10 cellular contexts compared by ENCODE assay signal in genomic region chr19:21143428-21143827, GRCh38. TPM values are rescaled to one million over a fixed set of nuclear protein-coding genes. Genes with fewer than 3 reads are reported as not detected.
A peak's percentile ranks its signal among the peaks of the same experiment; 100 is the strongest.
DNase-seq lines count a peak whose midpoint lies in the region; ATAC-seq and TF ChIP-seq lines count a peak whose summit lies in the region.
"Had no signal": no experiment of that assay in that cellular context is flagged by ENCODE, and none has a peak within 500 bp of the region (broad histone marks: within the 10 kb centered on the region; RNA-seq: fewer than 3 reads in every experiment).

No MANE protein-coding gene starts in this region.

- peak overlapping the region; percentile 46 for H3K4me3 Mint-ChIP-seq in activated naive CD4-positive, alpha-beta T cell treated with anti-CD3 and anti-CD28 coated beads, Interleukin-2, amount 10 ng/mL, durations not matched to agents 7 days and 5 days
- peak overlapping the region; percentile 60 for H3K4me3 Mint-ChIP-seq in activated CD8-positive, alpha-beta T cell treated with anti-CD3 and anti-CD28 coated beads, Interleukin-2, amount 10 ng/mL, durations not matched to agents 7 days and 5 days
- peak overlapping the region; percentile 55 to 99 for H3K4me3 Mint-ChIP-seq in stimulated activated naive B cell treated with anti-CD40 and anti-IgM and Interleukin-4, amounts not matched to agents 10 μg/mL and 1 μg/mL and 100 μg/mL, for 72 hours

- DNase-seq in activated naive CD4-positive, alpha-beta T cell treated with anti-CD3 and anti-CD28 coated beads, Interleukin-2, amount 10 ng/mL, durations not matched to agents 7 days and 5 days: no peak
- no peak for DNase-seq in activated naive CD4-positive, alpha-beta T cell treated with anti-CD3 and anti-CD28 coated beads, Interleukin-2, amount 50 U/mL, for 72 hours (ENCODE audit: low spot score in 2 of 2)
- DNase-seq in activated CD8-positive, alpha-beta T cell treated with anti-CD3 and anti-CD28 coated beads, Interleukin-2, amount 10 ng/mL, durations not matched to agents 7 days and 5 days: no peak
- no peak for DNase-seq in stimulated activated naive B cell treated with anti-CD40 and anti-IgM and Interleukin-4, amounts not matched to agents 10 μg/mL and 1 μg/mL and 100 μg/mL, for 72 hours
- DNase-seq in Peyer's patch: no peak
- DNase-seq: effector memory CD4-positive, alpha-beta T cell; NCI-H1930 had no signal

- H3K36me3 Mint-ChIP-seq in activated naive CD4-positive, alpha-beta T cell treated with anti-CD3 and anti-CD28 coated beads, Interleukin-2, amount 10 ng/mL, durations not matched to agents 7 days and 5 days: peaks cover 61% of the 10 kb centered on the region
- H3K36me3 Mint-ChIP-seq in activated naive CD4-positive, alpha-beta T cell treated with anti-CD3 and anti-CD28 coated beads, Interleukin-2, amount 50 U/mL, for 72 hours: peaks cover 21 to 68% of the 10 kb centered on the region in 2 donors
- peaks cover 65% of the 10 kb centered on the region for H3K36me3 Mint-ChIP-seq in activated CD8-positive, alpha-beta T cell treated with anti-CD3 and anti-CD28 coated beads, Interleukin-2, amount 10 ng/mL, durations not matched to agents 7 days and 5 days (ENCODE audit: low read depth)
- peaks cover 41 to 43% of the 10 kb centered on the region in 2 donors for H3K36me3 Mint-ChIP-seq in stimulated activated naive B cell treated with anti-CD40 and anti-IgM and Interleukin-4, amounts not matched to agents 10 μg/mL and 1 μg/mL and 100 μg/mL, for 72 hours

- POLR2A ChIA-PET in activated CD8-positive, alpha-beta T cell treated with anti-CD3 and anti-CD28 coated beads, Interleukin-2, amount 10 ng/mL, durations not matched to agents 7 days and 5 days (lab: Charles Lee): interaction anchor here (0.7 to 2.7 kb wide), 4 partner anchors 123 to 578 kb away, joined by 4 to 17 read pairs (median 4); partner anchors contain the start of genes ZNF430, ZNF737 and ZNF85

- peaks cover 24% of the 10 kb centered on the region for H3K9me3 ChIP-seq in iPS-20b (ENCODE audit: insufficient read depth, low read depth, low read length)
- no peaks in the 10 kb centered on the region for H3K9me3 ChIP-seq in Peyer's patch

- peaks cover 54% of the 10 kb centered on the region for H3K36me3 ChIP-seq in iPS-20b (ENCODE audit: insufficient read depth, low read depth, low read length)
- peaks cover 0 to 35% (median 0%) of the 10 kb centered on the region in 3 donors for H3K36me3 ChIP-seq in Peyer's patch

- no peak for ATAC-seq in activated naive CD4-positive, alpha-beta T cell treated with anti-CD3 and anti-CD28 coated beads, Interleukin-2, amount 50 U/mL, for 72 hours
- ATAC-seq in activated CD8-positive, alpha-beta T cell treated with anti-CD3 and anti-CD28 coated beads, Interleukin-2, amount 10 ng/mL, durations not matched to agents 7 days and 5 days: no peak
- no peak for ATAC-seq in stimulated activated naive B cell treated with anti-CD40 and anti-IgM and Interleukin-4, amounts not matched to agents 10 μg/mL and 1 μg/mL and 100 μg/mL, for 72 hours (replicated peaks)
- no peak for ATAC-seq in GM21786 (IDR thresholded peaks at IDR 0.05; ENCODE audit: unreplicated experiment)
- ATAC-seq in GM21390 (IDR thresholded peaks at IDR 0.05; ENCODE audit: unreplicated experiment): no peak

- TF ChIP-seq CTCF in Peyer's patch (IDR thresholded peaks at IDR 0.05): no peak

- no peaks in the 10 kb centered on the region for H3K27me3 Mint-ChIP-seq in activated naive CD4-positive, alpha-beta T cell treated with anti-CD3 and anti-CD28 coated beads, Interleukin-2, amount 10 ng/mL, durations not matched to agents 7 days and 5 days
- H3K27me3 Mint-ChIP-seq in activated CD8-positive, alpha-beta T cell treated with anti-CD3 and anti-CD28 coated beads, Interleukin-2, amount 10 ng/mL, durations not matched to agents 7 days and 5 days (ENCODE audit: low read depth): no peaks in the 10 kb centered on the region
- H3K27me3 Mint-ChIP-seq in stimulated activated naive B cell treated with anti-CD40 and anti-IgM and Interleukin-4, amounts not matched to agents 10 μg/mL and 1 μg/mL and 100 μg/mL, for 72 hours: no peaks in the 10 kb centered on the region

- H3K27ac ChIP-seq in iPS-20b (ENCODE audit: low read length): no peak overlapping the region
- no peak overlapping the region for H3K27ac ChIP-seq in Peyer's patch

- H3K27ac Mint-ChIP-seq in activated naive CD4-positive, alpha-beta T cell treated with anti-CD3 and anti-CD28 coated beads, Interleukin-2, amount 10 ng/mL, durations not matched to agents 7 days and 5 days: no peak overlapping the region
- H3K27ac Mint-ChIP-seq in activated naive CD4-positive, alpha-beta T cell treated with anti-CD3 and anti-CD28 coated beads, Interleukin-2, amount 50 U/mL, for 72 hours: peak overlapping the region in 1 of 2 donors; percentile 90
- peak overlapping the region; percentile 61 for H3K27ac Mint-ChIP-seq in activated CD8-positive, alpha-beta T cell treated with anti-CD3 and anti-CD28 coated beads, Interleukin-2, amount 10 ng/mL, durations not matched to agents 7 days and 5 days
- no peak overlapping the region for H3K27ac Mint-ChIP-seq in stimulated activated naive B cell treated with anti-CD40 and anti-IgM and Interleukin-4, amounts not matched to agents 10 μg/mL and 1 μg/mL and 100 μg/mL, for 72 hours

- H3K9ac ChIP-seq in iPS-20b (ENCODE audit: low read depth, low read length): peak overlapping the region; percentile 98; the same call in 1 of the 2 replicates

- peaks cover 26% of the 10 kb centered on the region for H3K4me1 Mint-ChIP-seq in activated naive CD4-positive, alpha-beta T cell treated with anti-CD3 and anti-CD28 coated beads, Interleukin-2, amount 10 ng/mL, durations not matched to agents 7 days and 5 days
- H3K4me1 Mint-ChIP-seq in activated CD8-positive, alpha-beta T cell treated with anti-CD3 and anti-CD28 coated beads, Interleukin-2, amount 10 ng/mL, durations not matched to agents 7 days and 5 days (ENCODE audit: low read depth): peaks cover 24% of the 10 kb centered on the region
- peaks cover 16 to 49% of the 10 kb centered on the region in 2 donors for H3K4me1 Mint-ChIP-seq in stimulated activated naive B cell treated with anti-CD40 and anti-IgM and Interleukin-4, amounts not matched to agents 10 μg/mL and 1 μg/mL and 100 μg/mL, for 72 hours

- H3K4me3 ChIP-seq in iPS-20b (ENCODE audit: low read length) (peak overlapping the region; percentile 97), Peyer's patch (no peak overlapping the region)

- H3K4me1 ChIP-seq in iPS-20b (ENCODE audit: insufficient read depth, low read length) (peaks cover 2% of the 10 kb centered on the region; the same call in 1 of the 2 replicates), Peyer's patch (peaks cover 0 to 8% (median 0%) of the 10 kb centered on the region in 4 donors)

- TF ChIP-seq POLR2A in Peyer's patch (IDR thresholded peaks at IDR 0.05): no peak

- CTCF ChIA-PET in activated naive CD4-positive, alpha-beta T cell treated with anti-CD3 and anti-CD28 coated beads, Interleukin-2, amount 10 ng/mL, durations not matched to agents 7 days and 5 days (lab: Charles Lee): interaction anchor here (0.9 kb wide), 1 partner anchor 59 kb away, joined by 3 read pairs; no protein-coding TSS in a partner anchor
- CTCF ChIA-PET in activated CD8-positive, alpha-beta T cell treated with anti-CD3 and anti-CD28 coated beads, Interleukin-2, amount 10 ng/mL, durations not matched to agents 7 days and 5 days (lab: Charles Lee): no interaction called here

- H3K27me3 ChIP-seq in iPS-20b (ENCODE audit: insufficient read depth, low read length): no peaks in the 10 kb centered on the region
- H3K27me3 ChIP-seq in Peyer's patch: no peaks in the 10 kb centered on the region

- H3K9me3 Mint-ChIP-seq in activated naive CD4-positive, alpha-beta T cell treated with anti-CD3 and anti-CD28 coated beads, Interleukin-2, amount 10 ng/mL, durations not matched to agents 7 days and 5 days: peaks cover 24% of the 10 kb centered on the region
- peaks cover 0 to 18% of the 10 kb centered on the region in 2 donors for H3K9me3 Mint-ChIP-seq in activated naive CD4-positive, alpha-beta T cell treated with anti-CD3 and anti-CD28 coated beads, Interleukin-2, amount 50 U/mL, for 72 hours
- H3K9me3 Mint-ChIP-seq in activated CD8-positive, alpha-beta T cell treated with anti-CD3 and anti-CD28 coated beads, Interleukin-2, amount 10 ng/mL, durations not matched to agents 7 days and 5 days (ENCODE audit: insufficient read depth): peaks cover 11% of the 10 kb centered on the region
- no peaks in the 10 kb centered on the region for H3K9me3 Mint-ChIP-seq in stimulated activated naive B cell treated with anti-CD40 and anti-IgM and Interleukin-4, amounts not matched to agents 10 μg/mL and 1 μg/mL and 100 μg/mL, for 72 hours

RNA-seq across cellular contexts. Expression of gene ZNF431, which starts 1.6 kb away (rescaled TPM):
- total RNA-seq in activated naive CD4-positive, alpha-beta T cell treated with anti-CD3 and anti-CD28 coated beads, Interleukin-2, amount 50 U/mL, for 72 hours: 10 to 100 TPM; 21.3 to 26.0 TPM
- 10 to 100 TPM; 22.6 to 23.9 TPM for total RNA-seq in activated CD8-positive, alpha-beta T cell treated with anti-CD3 and anti-CD28 coated beads, Interleukin-2, amount 10 ng/mL, durations not matched to agents 7 days and 5 days
- total RNA-seq in Peyer's patch: 10 to 100 TPM; 11.8 to 54.5 (median 14.5) TPM
